ENCODE assay signal across 1 cellular context in the genomic region with DNA sequence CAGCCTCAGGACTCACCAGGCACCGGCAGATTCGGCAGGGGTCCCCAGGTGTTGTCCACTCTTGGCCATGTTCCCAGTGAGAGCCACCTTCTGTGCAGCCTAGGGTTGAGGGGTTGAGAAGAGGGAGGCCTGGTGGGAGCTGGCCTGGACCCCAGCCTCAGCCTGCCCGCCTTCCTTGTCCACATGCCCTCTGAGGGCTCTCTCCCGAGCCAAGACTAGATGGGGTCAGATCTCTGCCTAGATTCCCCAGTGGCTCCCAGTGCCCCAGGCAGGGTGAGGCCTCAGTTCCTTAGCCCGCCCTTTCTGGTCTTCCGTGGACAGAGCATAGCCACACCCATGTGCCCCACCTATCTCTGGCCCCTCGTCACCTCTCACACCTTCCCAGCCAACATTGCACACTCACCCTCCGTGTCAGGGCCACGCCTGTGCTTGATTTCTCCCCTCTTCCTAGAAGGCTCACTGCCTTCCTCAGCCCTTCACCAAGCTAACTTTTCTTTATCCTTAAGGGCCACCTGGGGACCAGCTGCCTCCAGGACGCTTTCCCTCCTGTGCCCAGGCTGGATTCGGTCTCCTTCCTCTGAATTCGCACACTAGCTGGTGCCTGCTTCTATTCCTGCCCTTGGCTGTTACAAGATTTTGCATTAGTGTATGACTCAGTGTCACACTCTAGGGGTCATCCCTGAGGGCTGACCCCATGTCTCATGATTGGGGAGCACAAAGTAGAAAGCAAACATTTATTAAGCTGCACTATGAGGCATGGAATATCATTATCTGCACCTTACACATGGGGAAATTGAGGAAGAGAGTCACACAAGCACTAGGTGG.
TF ChIP-seq lines count a peak whose summit lies in the region.

No MANE protein-coding gene starts in this region.

TF ChIP-seq in K562, 482 proteins besides CTCF, POLR2A, EP300 and RAD21 (continues in another document):
- TF ChIP-seq THAP7 (CRISPR knock-in tag; IDR thresholded peaks at IDR 0.05) = no peak
- no peak for TF ChIP-seq DACH1 (IDR thresholded peaks at IDR 0.05; ENCODE audit: partially characterized antibody)
- no peak for TF ChIP-seq TFE3 (CRISPR knock-in tag; IDR thresholded peaks at IDR 0.05)
- TF ChIP-seq ZNF699 (CRISPR knock-in tag; IDR thresholded peaks at IDR 0.05; ENCODE audit: insufficient replicate concordance) = no peak
- TF ChIP-seq GABPB2 (CRISPR knock-in tag; conservative IDR thresholded peaks at IDR 0.05) = no peak
- TF ChIP-seq TAF15 (IDR thresholded peaks at IDR 0.05; ENCODE audit: low read depth, low read length) = no peak
- no peak for TF ChIP-seq SIRT6 (IDR thresholded peaks at IDR 0.05; ENCODE audit: low read depth, low read length)
- no peak for TF ChIP-seq JUNB (CRISPR knock-in tag; conservative IDR thresholded peaks at IDR 0.05)
- TF ChIP-seq, protein P1, sequence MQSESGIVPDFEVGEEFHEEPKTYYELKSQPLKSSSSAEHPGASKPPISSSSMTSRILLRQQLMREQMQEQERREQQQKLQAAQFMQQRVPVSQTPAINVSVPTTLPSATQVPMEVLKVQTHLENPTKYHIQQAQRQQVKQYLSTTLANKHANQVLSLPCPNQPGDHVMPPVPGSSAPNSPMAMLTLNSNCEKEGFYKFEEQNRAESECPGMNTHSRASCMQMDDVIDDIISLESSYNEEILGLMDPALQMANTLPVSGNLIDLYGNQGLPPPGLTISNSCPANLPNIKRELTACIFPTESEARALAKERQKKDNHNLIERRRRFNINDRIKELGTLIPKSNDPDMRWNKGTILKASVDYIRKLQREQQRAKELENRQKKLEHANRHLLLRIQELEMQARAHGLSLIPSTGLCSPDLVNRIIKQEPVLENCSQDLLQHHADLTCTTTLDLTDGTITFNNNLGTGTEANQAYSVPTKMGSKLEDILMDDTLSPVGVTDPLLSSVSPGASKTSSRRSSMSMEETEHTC (IDR thresholded peaks at IDR 0.05) = peak; percentile 65; the same call in 1 of the 2 replicates
- TF ChIP-seq NR2C1 (IDR thresholded peaks at IDR 0.05) = peak; percentile 16; the same call in 1 of the 2 replicates
- TF ChIP-seq NR2C1 (tag; IDR thresholded peaks at IDR 0.05) = no peak
- no peak for TF ChIP-seq CGGBP1 (CRISPR knock-in tag; IDR thresholded peaks at IDR 0.05)
- TF ChIP-seq MCM7 (IDR thresholded peaks at IDR 0.05) = no peak
- TF ChIP-seq HNRNPL (IDR thresholded peaks at IDR 0.05; ENCODE audit: low read depth, low read length) = no peak
- TF ChIP-seq RBM22 (IDR thresholded peaks at IDR 0.05; ENCODE audit: low read depth, low read length, poor library complexity, severe bottlenecking) = no peak
- no peak for TF ChIP-seq HOXB6 (CRISPR knock-in tag; IDR thresholded peaks at IDR 0.05; ENCODE audit: borderline replicate concordance)
- TF ChIP-seq ETV1 (tag; conservative IDR thresholded peaks at IDR 0.05; ENCODE audit: low read depth) = no peak
- TF ChIP-seq MCM2 (IDR thresholded peaks at IDR 0.05; ENCODE audit: low read depth) = no peak
- no peak for TF ChIP-seq MAFF (IDR thresholded peaks at IDR 0.05; ENCODE audit: low read length)
- no peak for TF ChIP-seq ZSCAN32 (CRISPR knock-in tag; IDR thresholded peaks at IDR 0.05)
- no peak for TF ChIP-seq TCF7 (IDR thresholded peaks at IDR 0.05; ENCODE audit: borderline replicate concordance)
- TF ChIP-seq ZFX (CRISPR knock-in tag; IDR thresholded peaks at IDR 0.05) = peak; percentile 64
- TF ChIP-seq TEAD4 (IDR thresholded peaks at IDR 0.05; ENCODE audit: low read length) = no peak
- no peak for TF ChIP-seq TEAD4 (CRISPR knock-in tag; IDR thresholded peaks at IDR 0.05; ENCODE audit: borderline replicate concordance)
- TF ChIP-seq, protein P2, sequence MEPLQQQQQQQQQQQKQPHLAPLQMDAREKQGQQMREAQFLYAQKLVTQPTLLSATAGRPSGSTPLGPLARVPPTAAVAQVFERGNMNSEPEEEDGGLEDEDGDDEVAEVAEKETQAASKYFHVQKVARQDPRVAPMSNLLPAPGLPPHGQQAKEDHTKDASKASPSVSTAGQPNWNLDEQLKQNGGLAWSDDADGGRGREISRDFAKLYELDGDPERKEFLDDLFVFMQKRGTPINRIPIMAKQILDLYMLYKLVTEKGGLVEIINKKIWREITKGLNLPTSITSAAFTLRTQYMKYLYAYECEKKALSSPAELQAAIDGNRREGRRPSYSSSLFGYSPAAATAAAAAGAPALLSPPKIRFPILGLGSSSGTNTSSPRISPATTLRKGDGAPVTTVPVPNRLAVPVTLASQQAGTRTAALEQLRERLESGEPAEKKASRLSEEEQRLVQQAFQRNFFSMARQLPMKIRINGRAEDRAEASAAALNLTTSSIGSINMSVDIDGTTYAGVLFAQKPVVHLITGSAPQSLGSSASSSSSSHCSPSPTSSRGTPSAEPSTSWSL (CRISPR knock-in tag; IDR thresholded peaks at IDR 0.05; ENCODE audit: borderline replicate concordance) = no peak
- TF ChIP-seq, protein P3, sequence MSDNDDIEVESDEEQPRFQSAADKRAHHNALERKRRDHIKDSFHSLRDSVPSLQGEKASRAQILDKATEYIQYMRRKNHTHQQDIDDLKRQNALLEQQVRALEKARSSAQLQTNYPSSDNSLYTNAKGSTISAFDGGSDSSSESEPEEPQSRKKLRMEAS (CRISPR knock-in tag; IDR thresholded peaks at IDR 0.05) = peak; percentile 39; the same call in 1 of the 2 replicates
- TF ChIP-seq PCBP1 (IDR thresholded peaks at IDR 0.05; ENCODE audit: low read depth, low read length, poor library complexity, severe bottlenecking) = no peak
- TF ChIP-seq ZFPM2 (CRISPR knock-in tag; IDR thresholded peaks at IDR 0.05) = no peak
- no peak for TF ChIP-seq FOXA3 (CRISPR knock-in tag; conservative IDR thresholded peaks at IDR 0.05 in 1 of 2, IDR thresholded peaks at IDR 0.05 in 1 of 2)
- no peak for TF ChIP-seq RBM15 (IDR thresholded peaks at IDR 0.05; ENCODE audit: insufficient read depth, low read length)
- TF ChIP-seq JUN (IDR thresholded peaks at IDR 0.05; ENCODE audit: borderline replicate concordance, low read depth, low read length) = peak; percentile 89
- no peak for TF ChIP-seq JUN (CRISPR knock-in tag; IDR thresholded peaks at IDR 0.05; ENCODE audit: borderline replicate concordance)
- TF ChIP-seq ZFP1 (CRISPR knock-in tag; IDR thresholded peaks at IDR 0.05) = no peak
- TF ChIP-seq HEY1 (CRISPR knock-in tag; IDR thresholded peaks at IDR 0.05; ENCODE audit: borderline replicate concordance) = no peak
- no peak for TF ChIP-seq BHLHE40 (IDR thresholded peaks at IDR 0.05; ENCODE audit: low read length)
- TF ChIP-seq, protein P4, sequence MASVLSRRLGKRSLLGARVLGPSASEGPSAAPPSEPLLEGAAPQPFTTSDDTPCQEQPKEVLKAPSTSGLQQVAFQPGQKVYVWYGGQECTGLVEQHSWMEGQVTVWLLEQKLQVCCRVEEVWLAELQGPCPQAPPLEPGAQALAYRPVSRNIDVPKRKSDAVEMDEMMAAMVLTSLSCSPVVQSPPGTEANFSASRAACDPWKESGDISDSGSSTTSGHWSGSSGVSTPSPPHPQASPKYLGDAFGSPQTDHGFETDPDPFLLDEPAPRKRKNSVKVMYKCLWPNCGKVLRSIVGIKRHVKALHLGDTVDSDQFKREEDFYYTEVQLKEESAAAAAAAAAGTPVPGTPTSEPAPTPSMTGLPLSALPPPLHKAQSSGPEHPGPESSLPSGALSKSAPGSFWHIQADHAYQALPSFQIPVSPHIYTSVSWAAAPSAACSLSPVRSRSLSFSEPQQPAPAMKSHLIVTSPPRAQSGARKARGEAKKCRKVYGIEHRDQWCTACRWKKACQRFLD (CRISPR knock-in tag; IDR thresholded peaks at IDR 0.05) = 0 out of 2 replicates have a peak, but pooled peaks have one; percentile 2
- TF ChIP-seq IFI16 (CRISPR knock-in tag; IDR thresholded peaks at IDR 0.05) = no peak
- TF ChIP-seq, protein P5, sequence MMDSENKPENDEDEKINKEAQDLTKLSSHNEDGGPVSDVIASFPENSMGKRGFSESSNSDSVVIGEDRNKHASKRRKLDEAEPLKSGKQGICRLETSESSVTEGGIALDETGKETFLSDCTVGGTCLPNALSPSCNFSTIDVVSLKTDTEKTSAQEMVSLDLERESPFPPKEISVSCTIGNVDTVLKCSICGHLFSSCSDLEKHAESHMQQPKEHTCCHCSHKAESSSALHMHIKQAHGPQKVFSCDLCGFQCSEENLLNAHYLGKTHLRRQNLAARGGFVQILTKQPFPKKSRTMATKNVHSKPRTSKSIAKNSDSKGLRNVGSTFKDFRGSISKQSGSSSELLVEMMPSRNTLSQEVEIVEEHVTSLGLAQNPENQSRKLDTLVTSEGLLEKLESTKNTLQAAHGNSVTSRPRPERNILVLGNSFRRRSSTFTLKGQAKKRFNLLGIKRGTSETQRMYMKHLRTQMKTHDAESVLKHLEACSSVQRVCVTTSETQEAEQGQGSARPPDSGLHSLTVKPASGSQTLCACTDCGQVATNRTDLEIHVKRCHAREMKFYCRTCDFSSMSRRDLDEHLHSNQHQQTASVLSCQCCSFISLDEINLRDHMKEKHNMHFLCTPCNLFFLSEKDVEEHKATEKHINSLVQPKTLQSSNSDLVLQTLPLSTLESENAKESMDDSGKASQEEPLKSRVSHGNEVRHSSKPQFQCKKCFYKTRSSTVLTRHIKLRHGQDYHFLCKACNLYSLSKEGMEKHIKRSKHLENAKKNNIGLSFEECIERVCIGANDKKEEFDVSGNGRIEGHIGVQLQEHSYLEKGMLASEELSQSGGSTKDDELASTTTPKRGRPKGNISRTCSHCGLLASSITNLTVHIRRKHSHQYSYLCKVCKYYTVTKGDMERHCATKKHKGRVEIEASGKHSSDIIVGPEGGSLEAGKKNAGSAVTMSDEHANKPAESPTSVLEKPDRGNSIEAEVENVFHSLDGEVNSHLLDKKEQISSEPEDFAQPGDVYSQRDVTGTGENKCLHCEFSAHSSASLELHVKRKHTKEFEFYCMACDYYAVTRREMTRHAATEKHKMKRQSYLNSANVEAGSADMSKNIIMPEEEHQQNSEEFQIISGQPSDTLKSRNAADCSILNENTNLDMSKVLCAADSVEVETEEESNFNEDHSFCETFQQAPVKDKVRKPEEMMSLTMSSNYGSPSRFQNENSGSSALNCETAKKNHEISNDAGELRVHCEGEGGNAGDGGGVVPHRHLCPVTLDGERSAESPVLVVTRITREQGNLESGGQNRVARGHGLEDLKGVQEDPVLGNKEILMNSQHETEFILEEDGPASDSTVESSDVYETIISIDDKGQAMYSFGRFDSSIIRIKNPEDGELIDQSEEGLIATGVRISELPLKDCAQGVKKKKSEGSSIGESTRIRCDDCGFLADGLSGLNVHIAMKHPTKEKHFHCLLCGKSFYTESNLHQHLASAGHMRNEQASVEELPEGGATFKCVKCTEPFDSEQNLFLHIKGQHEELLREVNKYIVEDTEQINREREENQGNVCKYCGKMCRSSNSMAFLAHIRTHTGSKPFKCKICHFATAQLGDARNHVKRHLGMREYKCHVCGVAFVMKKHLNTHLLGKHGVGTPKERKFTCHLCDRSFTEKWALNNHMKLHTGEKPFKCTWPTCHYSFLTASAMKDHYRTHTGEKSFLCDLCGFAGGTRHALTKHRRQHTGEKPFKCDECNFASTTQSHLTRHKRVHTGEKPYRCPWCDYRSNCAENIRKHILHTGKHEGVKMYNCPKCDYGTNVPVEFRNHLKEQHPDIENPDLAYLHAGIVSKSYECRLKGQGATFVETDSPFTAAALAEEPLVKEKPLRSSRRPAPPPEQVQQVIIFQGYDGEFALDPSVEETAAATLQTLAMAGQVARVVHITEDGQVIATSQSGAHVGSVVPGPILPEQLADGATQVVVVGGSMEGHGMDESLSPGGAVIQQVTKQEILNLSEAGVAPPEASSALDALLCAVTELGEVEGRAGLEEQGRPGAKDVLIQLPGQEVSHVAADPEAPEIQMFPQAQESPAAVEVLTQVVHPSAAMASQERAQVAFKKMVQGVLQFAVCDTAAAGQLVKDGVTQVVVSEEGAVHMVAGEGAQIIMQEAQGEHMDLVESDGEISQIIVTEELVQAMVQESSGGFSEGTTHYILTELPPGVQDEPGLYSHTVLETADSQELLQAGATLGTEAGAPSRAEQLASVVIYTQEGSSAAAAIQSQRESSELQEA (IDR thresholded peaks at IDR 0.05; ENCODE audit: low read depth) = no peak
- no peak for TF ChIP-seq RBM39 (optimal IDR thresholded peaks at IDR 0.05; ENCODE audit: low read depth, low read length)
- TF ChIP-seq PHF8 (IDR thresholded peaks at IDR 0.05; ENCODE audit: borderline replicate concordance, low read length) = no peak
- peak in 1 of 2 experiments; percentile 44 for TF ChIP-seq E2F6 (IDR thresholded peaks at IDR 0.05; ENCODE audit: borderline replicate concordance in 1 of 2, extremely low read depth in 1 of 2, insufficient read depth in 1 of 2, insufficient read length in 1 of 2, low read depth in 1 of 2, low read length in 1 of 2, poor library complexity in 1 of 2, severe bottlenecking in 1 of 2)
- no peak for TF ChIP-seq TBL1XR1 (IDR thresholded peaks at IDR 0.05; ENCODE audit: low read length in 2 of 2)
